8 cellular contexts compared by ENCODE assay signal in the genomic region with DNA sequence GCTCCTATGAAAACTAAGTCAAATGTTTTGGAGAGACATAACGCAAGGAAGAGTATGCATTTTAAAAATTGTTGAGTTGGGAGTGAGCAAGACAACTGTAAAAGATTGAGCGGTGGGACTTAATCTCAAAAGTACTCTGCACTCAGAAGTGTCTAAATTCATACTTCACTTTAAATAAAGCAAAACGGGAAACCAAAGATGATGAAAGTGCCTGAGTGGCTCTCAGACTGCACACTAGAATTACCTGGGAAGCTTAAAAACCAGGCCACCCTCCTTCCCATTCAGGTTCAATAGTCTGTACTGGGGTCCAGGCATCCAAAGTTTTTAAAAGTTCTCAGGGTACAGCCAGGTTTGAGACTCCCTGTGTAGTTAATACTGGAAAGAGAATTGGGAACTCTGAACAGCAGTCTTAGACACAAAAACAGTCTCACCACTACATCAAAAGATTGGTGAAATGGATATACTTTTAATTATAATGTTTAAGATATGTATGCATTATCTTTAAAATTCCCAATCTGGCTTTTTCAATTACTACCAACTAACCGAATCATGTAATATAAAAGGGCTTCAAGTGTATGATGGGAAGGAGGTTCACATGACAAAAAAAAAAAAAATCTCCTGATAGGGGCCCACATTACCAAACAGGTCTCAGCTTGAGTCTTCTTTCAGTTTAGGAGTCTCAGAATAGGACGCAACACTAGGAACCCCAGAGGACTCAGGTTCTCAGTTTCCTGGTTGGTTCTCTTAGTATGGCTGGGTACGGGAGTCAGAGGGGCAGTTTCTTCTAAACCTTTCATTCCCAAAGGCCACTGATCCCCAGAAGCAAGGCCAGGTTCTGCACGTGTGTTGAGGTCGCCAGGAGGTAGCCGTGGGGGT. TPM values are rescaled to one million over a fixed set of nuclear protein-coding genes. Genes with fewer than 3 reads are reported as not detected.
A peak's percentile ranks its signal among the peaks of the same experiment; 100 is the strongest.
DNase-seq lines count a peak whose midpoint lies in the region; ATAC-seq, FAIRE-seq and TF ChIP-seq lines count a peak whose summit lies in the region.

No MANE protein-coding gene starts in this region.

- no peaks in the 10 kb centered on the region for H3K36me3 ChIP-seq in Karpas-422 (ENCODE audit: insufficient read depth, low read length)
- H3K36me3 ChIP-seq in kidney (ENCODE audit: control insufficient read depth in 1 of 2, insufficient read depth in 2 of 2, low read length in 2 of 2), result peaks cover 0 to 2% of the 10 kb centered on the region in 2 donors

- no peaks in the 10 kb centered on the region for H3K27me3 ChIP-seq in Karpas-422 (ENCODE audit: low read length)

- H4K20me1 ChIP-seq in Karpas-422 (ENCODE audit: insufficient read depth, low read depth, low read length), result peaks cover 4% of the 10 kb centered on the region; the same call in 1 of the 2 replicates

- intact Hi-C loops in kidney (cut with DNase I), result no loop called here

- H3K27ac ChIP-seq in Karpas-422 (ENCODE audit: low read length) (no peak overlapping the region), kidney (ENCODE audit: low read depth in 2 of 2, low read length in 2 of 2) (peak overlapping the region; percentile 92 to 97)

- no peak for ATAC-seq in GM19023 (IDR thresholded peaks at IDR 0.05; ENCODE audit: unreplicated experiment)

- in situ Hi-C loops in astrocyte of the spinal cord (cut with HindIII; ENCODE audit: low sequenced_read_pairs), result no loop called here

- H3K9me2 ChIP-seq in Karpas-422 (replicated peaks; ENCODE audit: insufficient read depth, low read length), result no peaks in the 10 kb centered on the region

- no peak for FAIRE-seq in kidney (lab: Jason Lieb, UNC)

- no peak for TF ChIP-seq CTCF in astrocyte of the spinal cord (IDR thresholded peaks at IDR 0.05; ENCODE audit: low read depth, low read length)
- no peak for TF ChIP-seq CTCF in kidney (IDR thresholded peaks at IDR 0.05; ENCODE audit: borderline replicate concordance, extremely low read depth, insufficient read depth)

- H3K4me2 ChIP-seq in Karpas-422 (ENCODE audit: low read depth, low read length, poor library complexity, severe bottlenecking), result peak overlapping the region; percentile 96

- peaks cover 17% of the 10 kb centered on the region for H3K4me1 ChIP-seq in Karpas-422 (ENCODE audit: low read length)
- H3K4me1 ChIP-seq in kidney (ENCODE audit: control insufficient read depth in 1 of 2, insufficient read depth in 1 of 2, low read depth in 1 of 2, low read length in 2 of 2), result peaks cover 10 to 16% of the 10 kb centered on the region in 2 donors

- peaks cover 12% of the 10 kb centered on the region; the same call in 1 of the 2 replicates for H3K79me2 ChIP-seq in Karpas-422 (ENCODE audit: low read length)

- H2AFZ ChIP-seq in Karpas-422 (ENCODE audit: low read length), result peak overlapping the region; percentile 54

- H3K4me3 ChIP-seq in Karpas-422 (ENCODE audit: low read length) (peak overlapping the region; percentile 78), astrocyte of the spinal cord (ENCODE audit: low read depth, low read length) (peak overlapping the region; percentile 95), kidney (ENCODE audit: low read length in 2 of 2) (peak overlapping the region; percentile 91 to 98)

- H3K9ac ChIP-seq in Karpas-422 (ENCODE audit: low read length), result peak overlapping the region; percentile 78
- H3K9ac ChIP-seq in kidney (ENCODE audit: low read length in 2 of 2), result peak overlapping the region; percentile 86 to 99

- H3K9me3 ChIP-seq in Karpas-422 (ENCODE audit: low read length) (no peaks in the 10 kb centered on the region), kidney (ENCODE audit: control insufficient read depth in 1 of 2, low read length in 2 of 2) (no peaks in the 10 kb centered on the region)

- peak; percentile 27 for DNase-seq in EL
- peak; percentile 69 for DNase-seq in Karpas-422
- DNase-seq in astrocyte of the spinal cord (ENCODE audit: low read depth, low spot score), result no peak
- no peak for DNase-seq in kidney
- peak; percentile 7 for DNase-seq in stromal cell of bone marrow (ENCODE audit: low read depth)
- DNase-seq in Ammon's horn (ENCODE audit: low spot score), result no peak
- DNase-seq in UCSD-AML1 (lab: John Stamatoyannopoulos, UW; ENCODE audit: unreplicated experiment), result no peak

RNA-seq across cellular contexts. Expression of a gene that starts 1.0 kb away (rescaled TPM):
- 9.3 and 12.7 TPM in 2 replicates for total RNA-seq in Karpas-422 (2014; rRNA removed; shearing (Covaris generic); ENCODE audit: low replicate concordance)
- total RNA-seq in kidney, result 14.8 TPM
- 18.5 TPM for polyA plus RNA-seq in kidney (ENCODE audit: insufficient read depth, low read depth, low replicate concordance)

RNA-seq across cellular contexts. Expression of a gene that starts 17.8 kb away (rescaled TPM):
- total RNA-seq in Karpas-422 (2014; rRNA removed; shearing (Covaris generic); ENCODE audit: low replicate concordance), result 48.3 and 70.4 TPM in 2 replicates
- 17.3 TPM for total RNA-seq in kidney
- polyA plus RNA-seq in kidney (ENCODE audit: insufficient read depth, low read depth, low replicate concordance), result 22.8 TPM

RNA-seq across cellular contexts. Expression of a gene that starts 21.7 kb away (rescaled TPM):
- total RNA-seq in Karpas-422 (2014; rRNA removed; shearing (Covaris generic); ENCODE audit: low replicate concordance), result 15.1 and 18.3 TPM in 2 replicates
- total RNA-seq in kidney, result 43.6 TPM
- 35.6 TPM for polyA plus RNA-seq in kidney (ENCODE audit: insufficient read depth, low read depth, low replicate concordance)

RNA-seq across cellular contexts. Expression of a gene that starts 36.4 kb away (rescaled TPM):
- total RNA-seq in Karpas-422 (2014; rRNA removed; shearing (Covaris generic); ENCODE audit: low replicate concordance), result 126 and 195 TPM in 2 replicates
- total RNA-seq in kidney, result 145 TPM
- polyA plus RNA-seq in kidney (ENCODE audit: insufficient read depth, low read depth, low replicate concordance), result 140 TPM

RNA-seq across cellular contexts. Expression of a gene that starts 47.2 kb away (rescaled TPM):
- total RNA-seq in Karpas-422 (2014; rRNA removed; shearing (Covaris generic); ENCODE audit: low replicate concordance), result not detected in 2 replicates
- not detected for total RNA-seq in kidney
- polyA plus RNA-seq in kidney (ENCODE audit: insufficient read depth, low read depth, low replicate concordance), result 2.8 TPM

Comparison
In these comparisons a context has a peak if more than half of its experiments do, and no peak if none do; other contexts are left out.
1. DNase-seq: peak in EL (single experiment), Karpas-422 (single experiment) and stromal cell of bone marrow (single experiment); none in astrocyte of the spinal cord (single experiment), kidney (single experiment), Ammon's horn (single experiment) and UCSD-AML1 (single experiment).
2. Peak in every context shown above with its lines, with median percentiles within 50 percentile points of each other: H3K4me3 ChIP-seq.